In genomic region chr1:93729502-93729901, GRCh38 we compare ENCODE assay signal across 20 cellular contexts. TPM values are rescaled to one million over a fixed set of nuclear protein-coding genes. Genes with fewer than 3 reads are reported as not detected.
DNase-seq lines count a peak whose midpoint lies in the region; ATAC-seq, FAIRE-seq and TF ChIP-seq lines count a peak whose summit lies in the region.
"Had no signal": no experiment of that assay in that cellular context is flagged by ENCODE, and none has a peak within 500 bp of the region (broad histone marks: within the 10 kb centered on the region; RNA-seq: fewer than 3 reads in every experiment).

No MANE protein-coding gene starts in this region.

- DNase-seq in Right ventricle myocardium superior = no peak
- DNase-seq in left ventricle myocardium inferior = no peak
- no peak for DNase-seq in NCI-H774 (lab: John Stamatoyannopoulos, UW)
- no peak for DNase-seq in RCC 7860 (ENCODE audit: low spot score)
- DNase-seq: activated CD4-positive, alpha-beta T cell treated with anti-CD3 and anti-CD28 coated beads, Interleukin-2, amount 50 U/mL, for 4 hours; activated naive CD8-positive, alpha-beta T cell treated with anti-CD3 and anti-CD28 coated beads, Interleukin-2, amount 10 ng/mL, durations not matched to agents 7 days and 5 days; activated T-cell treated with anti-CD3 and anti-CD28 coated beads, Interleukin-2, amount 50 U/mL, for 48 hours; heart right ventricle; nucleus accumbens; PC-3; stimulated activated CD4-positive, alpha-beta T cell treated with anti-CD3 and anti-CD28 coated beads, Interleukin-4, amount 100 ng/mL, for 1 hour; tibial artery had no signal

- no peak overlapping the region for H3K4me3 Mint-ChIP-seq in stimulated activated memory B cell treated with anti-CD40 and anti-IgM and Interleukin-4, amounts not matched to agents 10 μg/mL and 1 μg/mL and 100 μg/mL, for 72 hours
- H3K4me3 Mint-ChIP-seq: activated naive CD8-positive, alpha-beta T cell treated with anti-CD3 and anti-CD28 coated beads, Interleukin-2, amount 10 ng/mL, durations not matched to agents 7 days and 5 days had no signal

- ATAC-seq in Right ventricle myocardium superior (ENCODE audit: poor library complexity) = peak; percentile 24
- ATAC-seq in GM21576 (IDR thresholded peaks at IDR 0.05; ENCODE audit: unreplicated experiment) = peak; percentile 62
- peak; percentile 64 for ATAC-seq in HG03521 (IDR thresholded peaks at IDR 0.05; ENCODE audit: unreplicated experiment)
- ATAC-seq in stimulated activated memory B cell treated with anti-CD40 and anti-IgM and Interleukin-4, amounts not matched to agents 10 μg/mL and 1 μg/mL and 100 μg/mL, for 72 hours = peak; percentile 63
- ATAC-seq in GM21381 (IDR thresholded peaks at IDR 0.05; ENCODE audit: unreplicated experiment) = no peak
- ATAC-seq: A549, PC-3, SK-N-SH treated with all-trans-retinoic acid at 6 μM for 48 hours had no signal

- H3K9me3 Mint-ChIP-seq in stimulated activated memory B cell treated with anti-CD40 and anti-IgM and Interleukin-4, amounts not matched to agents 10 μg/mL and 1 μg/mL and 100 μg/mL, for 72 hours = no peaks in the 10 kb centered on the region
- H3K9me3 Mint-ChIP-seq: activated naive CD8-positive, alpha-beta T cell treated with anti-CD3 and anti-CD28 coated beads, Interleukin-2, amount 10 ng/mL, durations not matched to agents 7 days and 5 days had no signal

- no peak for FAIRE-seq in RCC 7860 (lab: Jason Lieb, UNC)
- FAIRE-seq: A549, GM19239, islet of Langerhans had no signal

- no peaks in the 10 kb centered on the region for H3K27me3 Mint-ChIP-seq in stimulated activated memory B cell treated with anti-CD40 and anti-IgM and Interleukin-4, amounts not matched to agents 10 μg/mL and 1 μg/mL and 100 μg/mL, for 72 hours

- peaks cover 35% of the 10 kb centered on the region for H3K4me1 ChIP-seq in left ventricle myocardium inferior
- H3K4me1 ChIP-seq: A549 had no signal

- intact Hi-C loops in Right ventricle myocardium superior (cut with DNase I) (loop anchor here (10.0 kb wide), 1 partner anchor 85 kb away; no protein-coding TSS in a partner anchor), left ventricle myocardium inferior (cut with micrococcal nuclease) (no loop called here)

- no peak for TF ChIP-seq CTCF in left ventricle myocardium inferior (IDR thresholded peaks at IDR 0.05; ENCODE audit: borderline replicate concordance)

- no peaks in the 10 kb centered on the region for H3K27me3 ChIP-seq in left ventricle myocardium inferior (ENCODE audit: low read depth)
- H3K27me3 ChIP-seq: heart right ventricle, tibial artery had no signal

- H3K27ac Mint-ChIP-seq in stimulated activated memory B cell treated with anti-CD40 and anti-IgM and Interleukin-4, amounts not matched to agents 10 μg/mL and 1 μg/mL and 100 μg/mL, for 72 hours = peak overlapping the region; percentile 66
- H3K27ac Mint-ChIP-seq: activated naive CD8-positive, alpha-beta T cell treated with anti-CD3 and anti-CD28 coated beads, Interleukin-2, amount 10 ng/mL, durations not matched to agents 7 days and 5 days had no signal

- H3K9me3 ChIP-seq in left ventricle myocardium inferior (replicated peaks) = no peaks in the 10 kb centered on the region
- H3K9me3 ChIP-seq: A549, heart right ventricle, tibial artery had no signal

- no peaks in the 10 kb centered on the region for H3K36me3 ChIP-seq in left ventricle myocardium inferior
- H3K36me3 ChIP-seq: heart right ventricle, tibial artery had no signal

- peaks cover 47% of the 10 kb centered on the region for H3K4me1 Mint-ChIP-seq in stimulated activated memory B cell treated with anti-CD40 and anti-IgM and Interleukin-4, amounts not matched to agents 10 μg/mL and 1 μg/mL and 100 μg/mL, for 72 hours
- H3K4me1 Mint-ChIP-seq: activated naive CD8-positive, alpha-beta T cell treated with anti-CD3 and anti-CD28 coated beads, Interleukin-2, amount 10 ng/mL, durations not matched to agents 7 days and 5 days had no signal

- no peak overlapping the region for H3K27ac ChIP-seq in left ventricle myocardium inferior (replicated peaks)
- H3K27ac ChIP-seq: A549, heart right ventricle, tibial artery had no signal

- no peak overlapping the region for H3K4me3 ChIP-seq in left ventricle myocardium inferior
- H3K4me3 ChIP-seq: A549, heart right ventricle, tibial artery had no signal

- no peaks in the 10 kb centered on the region for H3K36me3 Mint-ChIP-seq in stimulated activated memory B cell treated with anti-CD40 and anti-IgM and Interleukin-4, amounts not matched to agents 10 μg/mL and 1 μg/mL and 100 μg/mL, for 72 hours
- H3K36me3 Mint-ChIP-seq: activated naive CD8-positive, alpha-beta T cell treated with anti-CD3 and anti-CD28 coated beads, Interleukin-2, amount 10 ng/mL, durations not matched to agents 7 days and 5 days had no signal

RNA-seq across cellular contexts. Expression of gene BCAR3, which starts 47.9 kb away (rescaled TPM):
- total RNA-seq in Right ventricle myocardium superior (18.5 TPM), left ventricle myocardium inferior (23.5 TPM)
